1 cellular context compared by ENCODE assay signal in genomic region chr17:48002920-48003685, GRCh38.
TF ChIP-seq lines count a peak whose summit lies in the region.

No MANE protein-coding gene starts in this region.

TF ChIP-seq in A549, 52 proteins besides CTCF, POLR2A, EP300 and RAD21 (continued from another document):
- TF ChIP-seq REST (IDR thresholded peaks at IDR 0.05) (no peak), GATA3 (IDR thresholded peaks at IDR 0.05; ENCODE audit: borderline replicate concordance) (no peak), HOXB5 (CRISPR knock-in tag; IDR thresholded peaks at IDR 0.05) (no peak), HOXA7 (CRISPR knock-in tag; IDR thresholded peaks at IDR 0.05) (no peak), FOSB (CRISPR knock-in tag; IDR thresholded peaks at IDR 0.05) (no peak), ESRRA (IDR thresholded peaks at IDR 0.05; ENCODE audit: borderline replicate concordance, low read length) (no peak), HOXB13 (CRISPR knock-in tag; IDR thresholded peaks at IDR 0.05; ENCODE audit: low read depth) (no peak), CHD2 (IDR thresholded peaks at IDR 0.05; ENCODE audit: low read length, partially characterized antibody) (no peak), HMGXB4 (CRISPR knock-in tag; IDR thresholded peaks at IDR 0.05; ENCODE audit: borderline replicate concordance) (no peak), BHLHE40 (IDR thresholded peaks at IDR 0.05; ENCODE audit: low read depth, low read length) (no peak), MAZ (IDR thresholded peaks at IDR 0.05; ENCODE audit: borderline replicate concordance, low read depth, low read length) (no peak), RNF2 (IDR thresholded peaks at IDR 0.05; ENCODE audit: borderline replicate concordance, low read depth) (no peak), MYC (IDR thresholded peaks at IDR 0.05; ENCODE audit: borderline replicate concordance, low read length) (no peak), CEBPB (IDR thresholded peaks at IDR 0.05) (no peak), EHF (CRISPR knock-in tag; IDR thresholded peaks at IDR 0.05) (no peak)
